ENCODE assay signal across 1 cellular context in the genomic region with DNA sequence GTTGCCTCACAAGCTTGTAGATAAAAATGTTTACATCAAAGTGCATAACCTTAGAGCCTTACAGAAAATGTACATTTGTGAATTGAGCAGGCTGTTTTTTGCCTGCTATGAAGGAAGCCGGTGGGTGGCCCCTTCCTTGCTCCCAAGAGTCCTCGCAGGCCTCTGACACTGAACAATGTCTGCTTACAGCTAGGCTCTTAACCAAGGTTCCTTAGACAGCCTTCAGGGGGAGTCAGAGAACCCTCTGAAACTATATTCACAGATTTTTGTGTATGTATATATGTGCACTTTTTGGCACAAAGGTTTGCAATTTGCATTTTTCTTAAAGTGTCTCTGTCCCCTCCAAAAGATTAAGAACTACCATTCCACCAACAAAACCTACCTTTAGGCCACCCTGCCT.
TF ChIP-seq lines count a peak whose summit lies in the region.

No MANE protein-coding gene starts in this region.

TF ChIP-seq in HCT116, 20 proteins besides CTCF, POLR2A, EP300 and RAD21 (continued from another document):
- TF ChIP-seq YY1 (IDR thresholded peaks at IDR 0.05; ENCODE audit: extremely low read depth, insufficient replicate concordance, low read depth, low read length) (no peak), ZNF274 (IDR thresholded peaks at IDR 0.05; ENCODE audit: low read depth, low read length) (no peak)
- TF ChIP-seq, protein P1, sequence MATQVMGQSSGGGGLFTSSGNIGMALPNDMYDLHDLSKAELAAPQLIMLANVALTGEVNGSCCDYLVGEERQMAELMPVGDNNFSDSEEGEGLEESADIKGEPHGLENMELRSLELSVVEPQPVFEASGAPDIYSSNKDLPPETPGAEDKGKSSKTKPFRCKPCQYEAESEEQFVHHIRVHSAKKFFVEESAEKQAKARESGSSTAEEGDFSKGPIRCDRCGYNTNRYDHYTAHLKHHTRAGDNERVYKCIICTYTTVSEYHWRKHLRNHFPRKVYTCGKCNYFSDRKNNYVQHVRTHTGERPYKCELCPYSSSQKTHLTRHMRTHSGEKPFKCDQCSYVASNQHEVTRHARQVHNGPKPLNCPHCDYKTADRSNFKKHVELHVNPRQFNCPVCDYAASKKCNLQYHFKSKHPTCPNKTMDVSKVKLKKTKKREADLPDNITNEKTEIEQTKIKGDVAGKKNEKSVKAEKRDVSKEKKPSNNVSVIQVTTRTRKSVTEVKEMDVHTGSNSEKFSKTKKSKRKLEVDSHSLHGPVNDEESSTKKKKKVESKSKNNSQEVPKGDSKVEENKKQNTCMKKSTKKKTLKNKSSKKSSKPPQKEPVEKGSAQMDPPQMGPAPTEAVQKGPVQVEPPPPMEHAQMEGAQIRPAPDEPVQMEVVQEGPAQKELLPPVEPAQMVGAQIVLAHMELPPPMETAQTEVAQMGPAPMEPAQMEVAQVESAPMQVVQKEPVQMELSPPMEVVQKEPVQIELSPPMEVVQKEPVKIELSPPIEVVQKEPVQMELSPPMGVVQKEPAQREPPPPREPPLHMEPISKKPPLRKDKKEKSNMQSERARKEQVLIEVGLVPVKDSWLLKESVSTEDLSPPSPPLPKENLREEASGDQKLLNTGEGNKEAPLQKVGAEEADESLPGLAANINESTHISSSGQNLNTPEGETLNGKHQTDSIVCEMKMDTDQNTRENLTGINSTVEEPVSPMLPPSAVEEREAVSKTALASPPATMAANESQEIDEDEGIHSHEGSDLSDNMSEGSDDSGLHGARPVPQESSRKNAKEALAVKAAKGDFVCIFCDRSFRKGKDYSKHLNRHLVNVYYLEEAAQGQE (IDR thresholded peaks at IDR 0.05; ENCODE audit: low read depth): no peak
